Comparison of ENCODE assay signal across 7 cellular contexts in genomic region chr17:8189711-8190477, GRCh38. TPM values are rescaled to one million over a fixed set of nuclear protein-coding genes. Genes with fewer than 3 reads are reported as not detected.
DNase-seq lines count a peak whose midpoint lies in the region; ATAC-seq, FAIRE-seq and TF ChIP-seq lines count a peak whose summit lies in the region.

Gene BORCS6, minus strand, starts transcription at chr17:8190180. Its CDS starts 40 bp downstream, at chr17:8190140.

- intact Hi-C loops in sciatic nerve (cut with DNase I): no loop called here

- ATAC-seq in HG03025 (IDR thresholded peaks at IDR 0.05; ENCODE audit: low FRiP score, unreplicated experiment): peak; percentile 45
- ATAC-seq in sciatic nerve: peak; percentile 76

- no peak for TF ChIP-seq CTCF in astrocyte of the spinal cord (IDR thresholded peaks at IDR 0.05; ENCODE audit: low read depth, low read length)

- DNase-seq in GM18507 (ENCODE audit: extremely low spot score, insufficient read length, low read depth) (no peak), NCI-H2081 (lab: John Stamatoyannopoulos, UW) (peak; percentile 88 to 95), T1000 (lab: John Stamatoyannopoulos, UW) (peak; percentile 92), astrocyte of the spinal cord (ENCODE audit: low read depth, low spot score) (peak; percentile 99), hypothalamus (lab: John Stamatoyannopoulos, UW) (peak; percentile 73 to 99 (median 98)), sciatic nerve (ENCODE audit: low spot score) (peak; percentile 98)

- peak within 1 kb of the TSS; percentile 80 for H3K4me3 ChIP-seq in astrocyte of the spinal cord (ENCODE audit: low read depth, low read length)

- FAIRE-seq in GM18507 (lab: Jason Lieb, UNC): peak; percentile 94

- in situ Hi-C loops in astrocyte of the spinal cord (cut with HindIII; ENCODE audit: low sequenced_read_pairs): no loop called here

RNA-seq across cellular contexts. Expression of gene BORCS6, which starts in this region (rescaled TPM):
- total RNA-seq in sciatic nerve: 14.4 TPM
